8 cellular contexts compared by ENCODE assay signal in the genomic region with DNA sequence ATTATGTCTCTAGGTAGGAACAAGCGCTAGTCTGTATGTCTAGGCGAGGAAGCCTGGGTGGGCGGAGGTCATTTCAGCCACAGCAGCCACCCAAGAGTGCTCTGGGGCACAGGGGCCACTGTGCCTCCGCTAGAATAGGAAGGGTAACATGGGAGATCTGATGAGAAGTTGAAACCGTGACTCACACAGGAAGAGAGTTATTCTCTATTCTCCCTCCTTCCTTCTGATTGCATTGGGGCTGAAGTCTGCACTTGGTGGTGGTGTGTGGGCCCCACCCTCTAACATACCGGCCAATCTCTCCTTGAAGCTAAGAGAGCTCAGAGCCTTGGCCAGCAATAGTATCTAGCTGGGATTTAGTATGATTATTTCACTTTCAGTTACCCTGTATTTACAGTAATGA. TPM values are rescaled to one million over a fixed set of nuclear protein-coding genes. Genes with fewer than 3 reads are reported as not detected.
DNase-seq lines count a peak whose midpoint lies in the region; ATAC-seq, FAIRE-seq and TF ChIP-seq lines count a peak whose summit lies in the region.

No MANE protein-coding gene starts in this region.

- H3K36me3 ChIP-seq in GM12878 (ENCODE audit: control insufficient read depth in 2 of 2, insufficient read depth in 2 of 2, low read length in 1 of 2) = peaks cover 0 to 3% of the 10 kb centered on the region in 2 experiments; a peak in 3 of 4 replicates
- H3K36me3 ChIP-seq in adrenal gland (replicated peaks in 1 of 2) = no peaks in the 10 kb centered on the region

- in situ Hi-C loops in GM12878 (cut with MboI) = no loop called here

- H3K4me3 ChIP-seq in GM12878 (no peak overlapping the region), adrenal gland (no peak overlapping the region)

- TF ChIP-seq CTCF in GM12878 (IDR thresholded peaks at IDR 0.05 in 2 of 3, conservative IDR thresholded peaks at IDR 0.05 in 1 of 3; ENCODE audit: control insufficient read depth in 2 of 3, extremely low read depth in 1 of 3, insufficient read depth in 1 of 3, low read depth in 3 of 3, low read length in 3 of 3) (no peak), adrenal gland (IDR thresholded peaks at IDR 0.05) (no peak)

- FAIRE-seq in GM12892 (lab: Jason Lieb, UNC) (peak; percentile 92), GM12878 (lab: Jason Lieb, UNC) (no peak)

- no peaks in the 10 kb centered on the region for H4K20me1 ChIP-seq in GM12878 (ENCODE audit: control insufficient read depth, insufficient read depth)

- intact Hi-C loops in GM12878 (cut with micrococcal nuclease; ENCODE audit: unreplicated experiment) (no loop called here), adrenal gland (cut with DNase I) (no loop called here)

- peak; percentile 35 for DNase-seq in GM12892 (ENCODE audit: insufficient read length)
- peak; percentile 17 for DNase-seq in GM12878 (ENCODE audit: low read depth, low spot score)
- DNase-seq in cerebellum (ENCODE audit: low spot score) = no peak
- DNase-seq in adrenal gland = no peak
- no peak for DNase-seq in NCI-H1417 (lab: John Stamatoyannopoulos, UW)
- DNase-seq in NCI-H2171 treated with DMSO at 0.1 percent for 48 hours (lab: John Stamatoyannopoulos, UW) = no peak

- TF ChIP-seq POLR2A in GM12892 (IDR thresholded peaks at IDR 0.05; ENCODE audit: low read depth, low read length) (no peak), GM12878 (IDR thresholded peaks at IDR 0.05; ENCODE audit: low read depth, low read length) (0 out of 2 replicates have a peak, but pooled peaks have one; percentile 33), adrenal gland (IDR thresholded peaks at IDR 0.05) (no peak)

- no TSS peak for BruUV-seq in GM12878 (replicated peaks; lab: Mats Ljungman, UMichigan)

- H3K9ac ChIP-seq in GM12878 (ENCODE audit: control insufficient read depth, insufficient read depth, low read length) = no peak overlapping the region; the same call in 1 of the 2 replicates

- WGBS in GM12878 (ENCODE audit: insufficient coverage, insufficient replicate concordance, low lambda C conversion rate, missing lambda C conversion rate) = 12% methylated on average over 6 of the region's 6 CpGs
- WGBS in adrenal gland, 4 donors = 76 to 85% (median 79%) methylated on average over 6 of the region's 6 CpGs

- POLR2A ChIA-PET in GM12878 (lab: Charles Lee) = no interaction called here

- H3K9me3 ChIP-seq in GM12878 (replicated peaks; ENCODE audit: control insufficient read depth, insufficient read depth, low read length) (no peaks in the 10 kb centered on the region), adrenal gland (replicated peaks in 1 of 3) (no peaks in the 10 kb centered on the region)

- H2AFZ ChIP-seq in GM12878 (ENCODE audit: control insufficient read depth, low read depth, low read length) = peak overlapping the region; percentile 41; the same call in 1 of the 2 replicates

- no peaks in the 10 kb centered on the region for H3K27me3 ChIP-seq in GM12878 (replicated peaks in 1 of 2; ENCODE audit: control insufficient read depth in 2 of 2, insufficient read depth in 2 of 2, low read length in 1 of 2)
- H3K27me3 ChIP-seq in adrenal gland = no peaks in the 10 kb centered on the region

- peak overlapping the region; percentile 48; the same call in 1 of the 2 replicates for H3K4me2 ChIP-seq in GM12878 (ENCODE audit: control insufficient read depth, insufficient read depth)

- H3K27ac ChIP-seq in GM12878 (ENCODE audit: control insufficient read depth, insufficient read depth) (peak overlapping the region; percentile 31; the same call in 1 of the 2 replicates), adrenal gland (no peak overlapping the region)

- RAD21 ChIA-PET in GM12878 (lab: Charles Lee; ENCODE audit: unreplicated experiment) = no interaction called here

- H3K4me1 ChIP-seq in GM12878 (ENCODE audit: control insufficient read depth, insufficient read depth, low read length) (peaks cover 29% of the 10 kb centered on the region), adrenal gland (replicated peaks in 1 of 2) (no peaks in the 10 kb centered on the region)

- CTCF ChIA-PET in GM12878 (lab: Yijun Ruan, JAX) = interaction anchor here (0.6 to 1.3 kb wide), 3 partner anchors 19 to 375 kb away, joined by 3 read pairs; no protein-coding TSS in a partner anchor

- TF ChIP-seq RAD21 in GM12878 (IDR thresholded peaks at IDR 0.05; ENCODE audit: insufficient read depth, low read depth, low read length) = no peak

- no peak for TF ChIP-seq EP300 in GM12878 (IDR thresholded peaks at IDR 0.05; ENCODE audit: borderline replicate concordance in 1 of 2, control insufficient read depth in 1 of 2, low read depth in 2 of 2, low read length in 2 of 2)

- SMC1A ChIA-PET in GM12878 (lab: Charles Lee; ENCODE audit: uncharacterized antibody, unreplicated experiment) = interaction anchor here (0.8 to 2.7 kb wide), 5 partner anchors 9 to 61 kb away, joined by 3 to 7 read pairs (median 3); no protein-coding TSS in a partner anchor

- ATAC-seq in GM21390 (IDR thresholded peaks at IDR 0.05; ENCODE audit: unreplicated experiment) (peak; percentile 93), HG03521 (IDR thresholded peaks at IDR 0.05; ENCODE audit: unreplicated experiment) (peak; percentile 84), GM12878 (peak; percentile 91)

- no peaks in the 10 kb centered on the region for H3K79me2 ChIP-seq in GM12878 (ENCODE audit: control insufficient read depth, insufficient read depth, low read length)

TF ChIP-seq in GM12878, 131 proteins besides CTCF, POLR2A, EP300 and RAD21:
- peak; percentile 41; the same call in 1 of the 2 replicates for TF ChIP-seq EED (IDR thresholded peaks at IDR 0.05; ENCODE audit: low read depth)
- no peak for TF ChIP-seq RAD51 (IDR thresholded peaks at IDR 0.05)

RNA-seq across cellular contexts. Expression of a gene that starts 20.3 kb away (rescaled TPM):
- 4.7 TPM for polyA plus RNA-seq in GM12892 (2012; ENCODE audit: missing spikeins)
- total RNA-seq in GM12878 (2013; cell fraction: nucleolus; rRNA removed) = 2.5 and 3.4 TPM in 2 replicates
- 3.9 and 4.0 TPM in 2 replicates for total RNA-seq in GM12878 (2014; rRNA removed)
- total RNA-seq in GM12878 (2014; rRNA removed; fragmentation: Illumina TruSeq; extraction: Trizol) = 3.8 and 4.5 TPM in 2 replicates
- total RNA-seq in GM12878 (2021) = 7.6 and 7.7 TPM in 2 replicates
- polyA plus RNA-seq in GM12878 (2011; ENCODE audit: low read depth) = 6.0 TPM
- 1.8 and 2.3 TPM in 2 replicates for polyA plus RNA-seq in GM12878 (2011; rRNA removed)
- 1.1 and 1.6 TPM in 2 replicates for polyA plus RNA-seq in GM12878 (2011; cell fraction: cytosol; rRNA removed)
- 0.89 and 1.5 TPM in 2 replicates for polyA plus RNA-seq in GM12878 (2011; cell fraction: nucleus; rRNA removed)
- 5.2 and 6.1 TPM in 2 replicates for polyA plus RNA-seq in GM12878 (2012)
- 3.1 and 4.5 TPM in 2 replicates for polyA plus RNA-seq in GM12878 (2014; fragmentation: Illumina TruSeq; extraction: Trizol)
- under 1 TPM; 0.61 to 0.93 TPM for polyA plus RNA-seq in GM12878 (2014; fragmentation: Nextera tagmentation; extraction: Ambion mirVana)
- polyA plus RNA-seq in GM12878 (2014; rRNA removed) = 4.6 and 7.6 TPM in 2 replicates
- 1 to 10 TPM; 8.8 TPM for polyA plus RNA-seq in GM12878 (2016; fragmentation: Nextera tagmentation; extraction: Ambion mirVana)
- polyA minus RNA-seq in GM12878 (2011; rRNA and poly(A)+ RNA removed) = 0.31 and 0.95 TPM in 2 replicates
- 1.4 TPM in 1 of 2 replicates, not detected in the other for polyA minus RNA-seq in GM12878 (2011; cell fraction: cytosol; rRNA and poly(A)+ RNA removed)
- polyA minus RNA-seq in GM12878 (2011; cell fraction: nucleus; rRNA and poly(A)+ RNA removed) = 0.38 and 0.48 TPM in 2 replicates
- 3.3 TPM for total RNA-seq in cerebellum
- 10 to 100 TPM in 5 of 8 donors, 1 to 10 TPM in 3; 5.4 to 16.0 (median 12.4) TPM for total RNA-seq in adrenal gland
- polyA plus RNA-seq in adrenal gland = 1 to 10 TPM; 1.8 to 8.5 (median 2.1) TPM

Comparison
In these comparisons a context has a peak if more than half of its experiments do, and no peak if none do; other contexts are left out.
1. DNase-seq: peak in GM12892 (single experiment) and GM12878 (single experiment); none in cerebellum (single experiment), adrenal gland (0 of 7), NCI-H1417 (0 of 3) and NCI-H2171 treated with DMSO at 0.1 percent for 48 hours (single experiment).
2. Peak in every context shown above with its lines, with median percentiles within 50 percentile points of each other: ATAC-seq.